11 cellular contexts compared by ENCODE assay signal in genomic region chr10:28545967-28546644, GRCh38. TPM values are rescaled to one million over a fixed set of nuclear protein-coding genes. Genes with fewer than 3 reads are reported as not detected.
A peak's percentile ranks its signal among the peaks of the same experiment; 100 is the strongest.
DNase-seq lines count a peak whose midpoint lies in the region; ATAC-seq and TF ChIP-seq lines count a peak whose summit lies in the region.
"Had no signal": no experiment of that assay in that cellular context is flagged by ENCODE, and none has a peak within 500 bp of the region (broad histone marks: within the 10 kb centered on the region; RNA-seq: fewer than 3 reads in every experiment).

No MANE protein-coding gene starts in this region.

- 78 to 100% methylated on average over 1 to 3 of the region's 4 CpGs for WGBS in endodermal cell (ENCODE audit: insufficient coverage in 1 of 2, insufficient read length in 1 of 2), 2 experiments

- no peak overlapping the region for H3K9ac ChIP-seq in endodermal cell (ENCODE audit: extremely low read depth, low read length, poor library complexity, severe bottlenecking)

- H3K4me1 Mint-ChIP-seq in activated CD4-positive, alpha-beta T cell treated with anti-CD3 and anti-CD28 coated beads, Interleukin-2, amount 10 ng/mL, durations not matched to agents 24 days and 14 days = peaks cover 49% of the 10 kb centered on the region
- H3K4me1 Mint-ChIP-seq in natural killer cell (peaks cover 66 to 78% of the 10 kb centered on the region in 2 donors), endodermal cell (peaks cover 19% of the 10 kb centered on the region)

- H3K4me3 ChIP-seq in endodermal cell (ENCODE audit: low read length) = no peak overlapping the region
- H3K4me3 ChIP-seq: skin epidermis had no signal

- H3K27ac ChIP-seq in endodermal cell (ENCODE audit: low read depth, low read length) = no peak overlapping the region
- H3K27ac ChIP-seq: skin epidermis had no signal

- H3K9me3 ChIP-seq in endodermal cell (ENCODE audit: control insufficient read depth, low read length) = no peaks in the 10 kb centered on the region

- intact Hi-C loops in activated CD4-positive, alpha-beta T cell treated with anti-CD3 and anti-CD28 coated beads, Interleukin-2, amount 10 ng/mL, durations not matched to agents 24 days and 14 days (cut with micrococcal nuclease) = no loop called here
- intact Hi-C loops in natural killer cell (cut with micrococcal nuclease) = no loop called here

- H3K27ac Mint-ChIP-seq in activated CD4-positive, alpha-beta T cell treated with anti-CD3 and anti-CD28 coated beads, Interleukin-2, amount 10 ng/mL, durations not matched to agents 24 days and 14 days = peak overlapping the region; percentile 38
- H3K27ac Mint-ChIP-seq in natural killer cell = peak overlapping the region; percentile 52 to 53
- no peak overlapping the region for H3K27ac Mint-ChIP-seq in endodermal cell

- peaks cover 99% of the 10 kb centered on the region for H3K36me3 ChIP-seq in endodermal cell (ENCODE audit: control insufficient read depth, insufficient read depth, low read length)

- no peaks in the 10 kb centered on the region for H3K27me3 ChIP-seq in endodermal cell (ENCODE audit: control insufficient read depth, insufficient read depth, low read length, poor library complexity, severe bottlenecking)

- no peaks in the 10 kb centered on the region for H3K27me3 Mint-ChIP-seq in activated CD4-positive, alpha-beta T cell treated with anti-CD3 and anti-CD28 coated beads, Interleukin-2, amount 10 ng/mL, durations not matched to agents 24 days and 14 days
- no peaks in the 10 kb centered on the region for H3K27me3 Mint-ChIP-seq in natural killer cell (ENCODE audit: low read depth in 2 of 2)
- H3K27me3 Mint-ChIP-seq in endodermal cell (ENCODE audit: insufficient read depth) = no peaks in the 10 kb centered on the region

- peaks cover 52% of the 10 kb centered on the region for H3K36me3 Mint-ChIP-seq in activated CD4-positive, alpha-beta T cell treated with anti-CD3 and anti-CD28 coated beads, Interleukin-2, amount 10 ng/mL, durations not matched to agents 24 days and 14 days (ENCODE audit: low read depth)
- peaks cover 20% of the 10 kb centered on the region for H3K36me3 Mint-ChIP-seq in natural killer cell
- peaks cover 85% of the 10 kb centered on the region for H3K36me3 Mint-ChIP-seq in endodermal cell (ENCODE audit: low read depth)

- ATAC-seq in GM21576 (IDR thresholded peaks at IDR 0.05; ENCODE audit: unreplicated experiment) (peak; percentile 68), HG03565 (IDR thresholded peaks at IDR 0.05; ENCODE audit: unreplicated experiment) (peak; percentile 51), natural killer cell (peak in 1 of 3 donors; percentile 43)

- no peak overlapping the region for H3K4me3 Mint-ChIP-seq in activated CD4-positive, alpha-beta T cell treated with anti-CD3 and anti-CD28 coated beads, Interleukin-2, amount 10 ng/mL, durations not matched to agents 24 days and 14 days
- H3K4me3 Mint-ChIP-seq in natural killer cell (no peak overlapping the region), endodermal cell (no peak overlapping the region)

- H3K9me3 Mint-ChIP-seq in activated CD4-positive, alpha-beta T cell treated with anti-CD3 and anti-CD28 coated beads, Interleukin-2, amount 10 ng/mL, durations not matched to agents 24 days and 14 days = no peaks in the 10 kb centered on the region
- H3K9me3 Mint-ChIP-seq in natural killer cell = no peaks in the 10 kb centered on the region
- H3K9me3 Mint-ChIP-seq in endodermal cell = no peaks in the 10 kb centered on the region

- no peak for DNase-seq in activated CD4-positive, alpha-beta T cell treated with anti-CD3 and anti-CD28 coated beads, Interleukin-2, amount 10 ng/mL, durations not matched to agents 24 days and 14 days
- no peak for DNase-seq in activated CD4-positive, alpha-beta T cell treated with anti-CD3 and anti-CD28 coated beads, Interleukin-2, amount 50 U/mL, for 1 hour
- DNase-seq in natural killer cell (no peak), NCI-H2029 (lab: John Stamatoyannopoulos, UW) (no peak), endodermal cell (no peak), hippocampal formation (lab: John Stamatoyannopoulos, UW) (no peak)
- DNase-seq: NK-92 treated with Interleukin-12 subunit alpha and Interleukin-12 subunit beta, amount 100 ng/mL, for 24 hours; stimulated activated CD8-positive, alpha-beta memory T cell treated with anti-CD3 and anti-CD28 coated beads, Interleukin-4, amount 100 ng/mL, for 48 hours had no signal

- no peak for TF ChIP-seq CTCF in natural killer cell (IDR thresholded peaks at IDR 0.05)
- no peak for TF ChIP-seq CTCF in endodermal cell (conservative IDR thresholded peaks at IDR 0.05)

- no peaks in the 10 kb centered on the region for H3K4me1 ChIP-seq in endodermal cell (ENCODE audit: control insufficient read depth, insufficient read depth, low read length)

RNA-seq across cellular contexts. Expression of gene WAC, which starts 13.2 kb away (rescaled TPM):
- total RNA-seq in activated CD4-positive, alpha-beta T cell treated with anti-CD3 and anti-CD28 coated beads, Interleukin-2, amount 10 ng/mL, durations not matched to agents 24 days and 14 days = 125 and 130 TPM in 2 replicates
- 100 to 1,000 TPM; 225 to 245 (median 226) TPM for total RNA-seq in natural killer cell
- 100 to 1,000 TPM; 133 TPM for total RNA-seq in endodermal cell
- 148 TPM for polyA plus RNA-seq in endodermal cell (2013, experiment 1 of 2)
- 145 TPM for polyA plus RNA-seq in endodermal cell (2013, experiment 2 of 2)
